ENCODE assay signal across 1 cellular context in the genomic region with DNA sequence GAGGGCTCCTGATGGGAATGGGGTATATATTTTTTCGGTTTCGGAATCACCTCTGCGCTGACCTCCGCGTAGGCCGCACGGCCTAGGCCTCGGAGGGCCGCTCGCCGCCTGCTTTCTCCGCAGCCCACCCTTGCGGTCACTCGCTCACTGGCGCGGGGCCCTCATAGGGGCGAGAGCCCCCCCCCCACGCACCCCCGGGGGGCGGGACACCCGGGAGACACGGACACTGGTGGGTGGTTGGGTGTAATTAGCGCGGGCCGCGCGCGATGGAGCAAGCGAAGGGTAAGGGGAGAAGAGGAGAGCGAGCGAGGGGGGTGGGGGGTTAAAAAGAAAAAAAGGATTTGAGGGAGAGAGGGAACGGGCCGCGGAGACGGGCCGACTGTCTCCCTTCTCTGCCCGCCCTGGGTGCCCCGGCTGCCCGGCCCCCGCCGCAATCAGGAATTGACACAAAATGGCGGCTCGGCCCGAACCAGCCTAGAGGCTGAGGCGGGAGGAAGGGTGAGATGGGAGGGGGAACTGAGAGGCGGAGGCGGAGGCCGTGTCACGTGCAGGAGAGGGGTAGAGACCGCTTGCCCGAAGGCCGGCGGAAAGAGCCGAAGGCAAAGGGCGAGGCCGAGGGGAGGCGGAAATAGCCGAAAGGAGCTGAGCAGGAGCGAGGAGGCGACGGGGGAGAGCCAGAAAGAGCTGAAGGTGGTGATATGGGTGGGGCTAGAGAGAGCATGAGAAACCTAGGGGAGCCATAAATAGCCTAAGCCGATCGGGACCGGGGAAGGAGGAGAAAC.
A peak's percentile ranks its signal among the peaks of the same experiment; 100 is the strongest.
TF ChIP-seq lines count a peak whose summit lies in the region.

No MANE protein-coding gene starts in this region.

TF ChIP-seq in K562, 482 proteins besides CTCF, POLR2A, EP300 and RAD21 (continued from another document and continues in another):
- TF ChIP-seq, protein P1, sequence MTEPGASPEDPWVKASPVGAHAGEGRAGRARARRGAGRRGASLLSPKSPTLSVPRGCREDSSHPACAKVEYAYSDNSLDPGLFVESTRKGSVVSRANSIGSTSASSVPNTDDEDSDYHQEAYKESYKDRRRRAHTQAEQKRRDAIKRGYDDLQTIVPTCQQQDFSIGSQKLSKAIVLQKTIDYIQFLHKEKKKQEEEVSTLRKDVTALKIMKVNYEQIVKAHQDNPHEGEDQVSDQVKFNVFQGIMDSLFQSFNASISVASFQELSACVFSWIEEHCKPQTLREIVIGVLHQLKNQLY (CRISPR knock-in tag; conservative IDR thresholded peaks at IDR 0.05), result peak in 1 of 2 experiments; percentile 42; a peak in 1 of 4 replicates
- TF ChIP-seq NFXL1 (CRISPR knock-in tag; IDR thresholded peaks at IDR 0.05) (peak; percentile 68; the same call in 1 of the 2 replicates), GABPB1 (CRISPR knock-in tag; IDR thresholded peaks at IDR 0.05) (no peak), ATF3 (IDR thresholded peaks at IDR 0.05) (no peak), ATF3 (CRISPR knock-in tag; conservative IDR thresholded peaks at IDR 0.05) (no peak), FIP1L1 (IDR thresholded peaks at IDR 0.05; ENCODE audit: low read depth, low read length, poor library complexity, severe bottlenecking) (peak; percentile 64), ZNF140 (CRISPR knock-in tag; IDR thresholded peaks at IDR 0.05) (no peak), MTA2 (IDR thresholded peaks at IDR 0.05; ENCODE audit: low read depth) (0 out of 2 replicates have a peak, but pooled peaks have one; percentile 33), IRF2 (CRISPR knock-in tag; IDR thresholded peaks at IDR 0.05) (no peak), ZC3H11A (IDR thresholded peaks at IDR 0.05; ENCODE audit: low read depth, low read length) (peak; percentile 82), RCOR1 (IDR thresholded peaks at IDR 0.05; ENCODE audit: borderline replicate concordance in 1 of 2, low read depth in 2 of 2, low read length in 2 of 2) (peak in 1 of 2 experiments; percentile 41; a peak in 1 of 4 replicates), FOXA3 (CRISPR knock-in tag; conservative IDR thresholded peaks at IDR 0.05 in 1 of 2, IDR thresholded peaks at IDR 0.05 in 1 of 2) (peak in 1 of 2 experiments; percentile 8; a peak in 1 of 4 replicates), SPI1 (IDR thresholded peaks at IDR 0.05; ENCODE audit: borderline replicate concordance, low read depth, low read length) (peak; percentile 66; the same call in 1 of the 2 replicates), CBFB (CRISPR knock-in tag; IDR thresholded peaks at IDR 0.05) (0 out of 2 replicates have a peak, but pooled peaks have one; percentile 39), PREB (CRISPR knock-in tag; IDR thresholded peaks at IDR 0.05) (no peak), ZNF324 (CRISPR knock-in tag; IDR thresholded peaks at IDR 0.05) (0 out of 2 replicates have a peak, but pooled peaks have one; percentile 9), DEAF1 (CRISPR knock-in tag; IDR thresholded peaks at IDR 0.05) (peak; percentile 100), NFIC (IDR thresholded peaks at IDR 0.05) (peak; percentile 69), SLC30A9 (CRISPR knock-in tag; IDR thresholded peaks at IDR 0.05) (no peak), ZNF644 (tag; IDR thresholded peaks at IDR 0.05; ENCODE audit: low read depth) (peak; percentile 14), ZKSCAN8 (CRISPR knock-in tag; IDR thresholded peaks at IDR 0.05) (no peak), NBN (IDR thresholded peaks at IDR 0.05; ENCODE audit: low read depth) (no peak), POLR2H (tag; IDR thresholded peaks at IDR 0.05; ENCODE audit: low read depth) (peak; percentile 72), TOE1 (IDR thresholded peaks at IDR 0.05; ENCODE audit: borderline replicate concordance) (peak; percentile 97), TOE1 (CRISPR knock-in tag; IDR thresholded peaks at IDR 0.05; ENCODE audit: borderline replicate concordance, low read depth) (no peak), ZNF444 (CRISPR knock-in tag; IDR thresholded peaks at IDR 0.05) (no peak), MTA3 (IDR thresholded peaks at IDR 0.05; ENCODE audit: borderline replicate concordance) (peak; percentile 78)
- TF ChIP-seq, protein P2, sequence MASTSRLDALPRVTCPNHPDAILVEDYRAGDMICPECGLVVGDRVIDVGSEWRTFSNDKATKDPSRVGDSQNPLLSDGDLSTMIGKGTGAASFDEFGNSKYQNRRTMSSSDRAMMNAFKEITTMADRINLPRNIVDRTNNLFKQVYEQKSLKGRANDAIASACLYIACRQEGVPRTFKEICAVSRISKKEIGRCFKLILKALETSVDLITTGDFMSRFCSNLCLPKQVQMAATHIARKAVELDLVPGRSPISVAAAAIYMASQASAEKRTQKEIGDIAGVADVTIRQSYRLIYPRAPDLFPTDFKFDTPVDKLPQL (IDR thresholded peaks at IDR 0.05; ENCODE audit: extremely low read depth, insufficient read length), result no peak
- TF ChIP-seq, protein P3, sequence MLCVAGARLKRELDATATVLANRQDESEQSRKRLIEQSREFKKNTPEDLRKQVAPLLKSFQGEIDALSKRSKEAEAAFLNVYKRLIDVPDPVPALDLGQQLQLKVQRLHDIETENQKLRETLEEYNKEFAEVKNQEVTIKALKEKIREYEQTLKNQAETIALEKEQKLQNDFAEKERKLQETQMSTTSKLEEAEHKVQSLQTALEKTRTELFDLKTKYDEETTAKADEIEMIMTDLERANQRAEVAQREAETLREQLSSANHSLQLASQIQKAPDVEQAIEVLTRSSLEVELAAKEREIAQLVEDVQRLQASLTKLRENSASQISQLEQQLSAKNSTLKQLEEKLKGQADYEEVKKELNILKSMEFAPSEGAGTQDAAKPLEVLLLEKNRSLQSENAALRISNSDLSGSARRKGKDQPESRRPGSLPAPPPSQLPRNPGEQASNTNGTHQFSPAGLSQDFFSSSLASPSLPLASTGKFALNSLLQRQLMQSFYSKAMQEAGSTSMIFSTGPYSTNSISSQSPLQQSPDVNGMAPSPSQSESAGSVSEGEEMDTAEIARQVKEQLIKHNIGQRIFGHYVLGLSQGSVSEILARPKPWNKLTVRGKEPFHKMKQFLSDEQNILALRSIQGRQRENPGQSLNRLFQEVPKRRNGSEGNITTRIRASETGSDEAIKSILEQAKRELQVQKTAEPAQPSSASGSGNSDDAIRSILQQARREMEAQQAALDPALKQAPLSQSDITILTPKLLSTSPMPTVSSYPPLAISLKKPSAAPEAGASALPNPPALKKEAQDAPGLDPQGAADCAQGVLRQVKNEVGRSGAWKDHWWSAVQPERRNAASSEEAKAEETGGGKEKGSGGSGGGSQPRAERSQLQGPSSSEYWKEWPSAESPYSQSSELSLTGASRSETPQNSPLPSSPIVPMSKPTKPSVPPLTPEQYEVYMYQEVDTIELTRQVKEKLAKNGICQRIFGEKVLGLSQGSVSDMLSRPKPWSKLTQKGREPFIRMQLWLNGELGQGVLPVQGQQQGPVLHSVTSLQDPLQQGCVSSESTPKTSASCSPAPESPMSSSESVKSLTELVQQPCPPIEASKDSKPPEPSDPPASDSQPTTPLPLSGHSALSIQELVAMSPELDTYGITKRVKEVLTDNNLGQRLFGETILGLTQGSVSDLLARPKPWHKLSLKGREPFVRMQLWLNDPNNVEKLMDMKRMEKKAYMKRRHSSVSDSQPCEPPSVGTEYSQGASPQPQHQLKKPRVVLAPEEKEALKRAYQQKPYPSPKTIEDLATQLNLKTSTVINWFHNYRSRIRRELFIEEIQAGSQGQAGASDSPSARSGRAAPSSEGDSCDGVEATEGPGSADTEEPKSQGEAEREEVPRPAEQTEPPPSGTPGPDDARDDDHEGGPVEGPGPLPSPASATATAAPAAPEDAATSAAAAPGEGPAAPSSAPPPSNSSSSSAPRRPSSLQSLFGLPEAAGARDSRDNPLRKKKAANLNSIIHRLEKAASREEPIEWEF (CRISPR knock-in tag; IDR thresholded peaks at IDR 0.05), result 0 out of 2 replicates have a peak, but pooled peaks have one; percentile 47
- TF ChIP-seq, protein P4, sequence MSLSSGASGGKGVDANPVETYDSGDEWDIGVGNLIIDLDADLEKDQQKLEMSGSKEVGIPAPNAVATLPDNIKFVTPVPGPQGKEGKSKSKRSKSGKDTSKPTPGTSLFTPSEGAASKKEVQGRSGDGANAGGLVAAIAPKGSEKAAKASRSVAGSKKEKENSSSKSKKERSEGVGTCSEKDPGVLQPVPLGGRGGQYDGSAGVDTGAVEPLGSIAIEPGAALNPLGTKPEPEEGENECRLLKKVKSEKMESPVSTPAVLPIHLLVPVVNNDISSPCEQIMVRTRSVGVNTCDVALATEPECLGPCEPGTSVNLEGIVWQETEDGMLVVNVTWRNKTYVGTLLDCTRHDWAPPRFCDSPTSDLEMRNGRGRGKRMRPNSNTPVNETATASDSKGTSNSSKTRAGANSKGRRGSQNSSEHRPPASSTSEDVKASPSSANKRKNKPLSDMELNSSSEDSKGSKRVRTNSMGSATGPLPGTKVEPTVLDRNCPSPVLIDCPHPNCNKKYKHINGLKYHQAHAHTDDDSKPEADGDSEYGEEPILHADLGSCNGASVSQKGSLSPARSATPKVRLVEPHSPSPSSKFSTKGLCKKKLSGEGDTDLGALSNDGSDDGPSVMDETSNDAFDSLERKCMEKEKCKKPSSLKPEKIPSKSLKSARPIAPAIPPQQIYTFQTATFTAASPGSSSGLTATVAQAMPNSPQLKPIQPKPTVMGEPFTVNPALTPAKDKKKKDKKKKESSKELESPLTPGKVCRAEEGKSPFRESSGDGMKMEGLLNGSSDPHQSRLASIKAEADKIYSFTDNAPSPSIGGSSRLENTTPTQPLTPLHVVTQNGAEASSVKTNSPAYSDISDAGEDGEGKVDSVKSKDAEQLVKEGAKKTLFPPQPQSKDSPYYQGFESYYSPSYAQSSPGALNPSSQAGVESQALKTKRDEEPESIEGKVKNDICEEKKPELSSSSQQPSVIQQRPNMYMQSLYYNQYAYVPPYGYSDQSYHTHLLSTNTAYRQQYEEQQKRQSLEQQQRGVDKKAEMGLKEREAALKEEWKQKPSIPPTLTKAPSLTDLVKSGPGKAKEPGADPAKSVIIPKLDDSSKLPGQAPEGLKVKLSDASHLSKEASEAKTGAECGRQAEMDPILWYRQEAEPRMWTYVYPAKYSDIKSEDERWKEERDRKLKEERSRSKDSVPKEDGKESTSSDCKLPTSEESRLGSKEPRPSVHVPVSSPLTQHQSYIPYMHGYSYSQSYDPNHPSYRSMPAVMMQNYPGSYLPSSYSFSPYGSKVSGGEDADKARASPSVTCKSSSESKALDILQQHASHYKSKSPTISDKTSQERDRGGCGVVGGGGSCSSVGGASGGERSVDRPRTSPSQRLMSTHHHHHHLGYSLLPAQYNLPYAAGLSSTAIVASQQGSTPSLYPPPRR (CRISPR knock-in tag; IDR thresholded peaks at IDR 0.05; ENCODE audit: borderline replicate concordance), result no peak
- TF ChIP-seq, protein P5, sequence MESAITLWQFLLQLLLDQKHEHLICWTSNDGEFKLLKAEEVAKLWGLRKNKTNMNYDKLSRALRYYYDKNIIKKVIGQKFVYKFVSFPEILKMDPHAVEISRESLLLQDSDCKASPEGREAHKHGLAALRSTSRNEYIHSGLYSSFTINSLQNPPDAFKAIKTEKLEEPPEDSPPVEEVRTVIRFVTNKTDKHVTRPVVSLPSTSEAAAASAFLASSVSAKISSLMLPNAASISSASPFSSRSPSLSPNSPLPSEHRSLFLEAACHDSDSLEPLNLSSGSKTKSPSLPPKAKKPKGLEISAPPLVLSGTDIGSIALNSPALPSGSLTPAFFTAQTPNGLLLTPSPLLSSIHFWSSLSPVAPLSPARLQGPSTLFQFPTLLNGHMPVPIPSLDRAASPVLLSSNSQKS (CRISPR knock-in tag; IDR thresholded peaks at IDR 0.05), result 0 out of 2 replicates have a peak, but pooled peaks have one; percentile 54
- TF ChIP-seq, protein P6, sequence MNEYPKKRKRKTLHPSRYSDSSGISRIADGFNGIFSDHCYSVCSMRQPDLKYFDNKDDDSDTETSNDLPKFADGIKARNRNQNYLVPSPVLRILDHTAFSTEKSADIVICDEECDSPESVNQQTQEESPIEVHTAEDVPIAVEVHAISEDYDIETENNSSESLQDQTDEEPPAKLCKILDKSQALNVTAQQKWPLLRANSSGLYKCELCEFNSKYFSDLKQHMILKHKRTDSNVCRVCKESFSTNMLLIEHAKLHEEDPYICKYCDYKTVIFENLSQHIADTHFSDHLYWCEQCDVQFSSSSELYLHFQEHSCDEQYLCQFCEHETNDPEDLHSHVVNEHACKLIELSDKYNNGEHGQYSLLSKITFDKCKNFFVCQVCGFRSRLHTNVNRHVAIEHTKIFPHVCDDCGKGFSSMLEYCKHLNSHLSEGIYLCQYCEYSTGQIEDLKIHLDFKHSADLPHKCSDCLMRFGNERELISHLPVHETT (CRISPR knock-in tag; conservative IDR thresholded peaks at IDR 0.05 in 1 of 2, IDR thresholded peaks at IDR 0.05 in 1 of 2), result peak in 1 of 2 experiments; percentile 6; a peak in 1 of 4 replicates
- TF ChIP-seq, protein P7, sequence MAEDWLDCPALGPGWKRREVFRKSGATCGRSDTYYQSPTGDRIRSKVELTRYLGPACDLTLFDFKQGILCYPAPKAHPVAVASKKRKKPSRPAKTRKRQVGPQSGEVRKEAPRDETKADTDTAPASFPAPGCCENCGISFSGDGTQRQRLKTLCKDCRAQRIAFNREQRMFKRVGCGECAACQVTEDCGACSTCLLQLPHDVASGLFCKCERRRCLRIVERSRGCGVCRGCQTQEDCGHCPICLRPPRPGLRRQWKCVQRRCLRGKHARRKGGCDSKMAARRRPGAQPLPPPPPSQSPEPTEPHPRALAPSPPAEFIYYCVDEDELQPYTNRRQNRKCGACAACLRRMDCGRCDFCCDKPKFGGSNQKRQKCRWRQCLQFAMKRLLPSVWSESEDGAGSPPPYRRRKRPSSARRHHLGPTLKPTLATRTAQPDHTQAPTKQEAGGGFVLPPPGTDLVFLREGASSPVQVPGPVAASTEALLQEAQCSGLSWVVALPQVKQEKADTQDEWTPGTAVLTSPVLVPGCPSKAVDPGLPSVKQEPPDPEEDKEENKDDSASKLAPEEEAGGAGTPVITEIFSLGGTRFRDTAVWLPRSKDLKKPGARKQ (CRISPR knock-in tag; IDR thresholded peaks at IDR 0.05), result no peak
